Comparison of ENCODE assay signal across 1 cellular context in genomic region chr11:131888230-131888826, GRCh38.
TF ChIP-seq lines count a peak whose summit lies in the region.

No MANE protein-coding gene starts in this region.

TF ChIP-seq in SK-N-SH, 30 proteins besides CTCF, POLR2A, EP300 and RAD21 (continued from another document):
- TF ChIP-seq GABPA (IDR thresholded peaks at IDR 0.05; ENCODE audit: low read depth) (no peak), MAX (IDR thresholded peaks at IDR 0.05; ENCODE audit: low read depth) (no peak), GATA2 (CRISPR knock-in tag; IDR thresholded peaks at IDR 0.05) (no peak), ELF1 (IDR thresholded peaks at IDR 0.05) (peak; percentile 76), SIN3A (IDR thresholded peaks at IDR 0.05; ENCODE audit: borderline replicate concordance, low read depth, low read length) (no peak), MEF2A (IDR thresholded peaks at IDR 0.05; ENCODE audit: borderline replicate concordance, low read depth) (peak; percentile 74), RCOR1 (IDR thresholded peaks at IDR 0.05; ENCODE audit: low read length) (no peak)
- TF ChIP-seq, protein P1, sequence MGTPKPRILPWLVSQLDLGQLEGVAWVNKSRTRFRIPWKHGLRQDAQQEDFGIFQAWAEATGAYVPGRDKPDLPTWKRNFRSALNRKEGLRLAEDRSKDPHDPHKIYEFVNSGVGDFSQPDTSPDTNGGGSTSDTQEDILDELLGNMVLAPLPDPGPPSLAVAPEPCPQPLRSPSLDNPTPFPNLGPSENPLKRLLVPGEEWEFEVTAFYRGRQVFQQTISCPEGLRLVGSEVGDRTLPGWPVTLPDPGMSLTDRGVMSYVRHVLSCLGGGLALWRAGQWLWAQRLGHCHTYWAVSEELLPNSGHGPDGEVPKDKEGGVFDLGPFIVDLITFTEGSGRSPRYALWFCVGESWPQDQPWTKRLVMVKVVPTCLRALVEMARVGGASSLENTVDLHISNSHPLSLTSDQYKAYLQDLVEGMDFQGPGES (IDR thresholded peaks at IDR 0.05; ENCODE audit: low read depth, low read length): no peak
